ENCODE assay signal across 1 cellular context in the genomic region with DNA sequence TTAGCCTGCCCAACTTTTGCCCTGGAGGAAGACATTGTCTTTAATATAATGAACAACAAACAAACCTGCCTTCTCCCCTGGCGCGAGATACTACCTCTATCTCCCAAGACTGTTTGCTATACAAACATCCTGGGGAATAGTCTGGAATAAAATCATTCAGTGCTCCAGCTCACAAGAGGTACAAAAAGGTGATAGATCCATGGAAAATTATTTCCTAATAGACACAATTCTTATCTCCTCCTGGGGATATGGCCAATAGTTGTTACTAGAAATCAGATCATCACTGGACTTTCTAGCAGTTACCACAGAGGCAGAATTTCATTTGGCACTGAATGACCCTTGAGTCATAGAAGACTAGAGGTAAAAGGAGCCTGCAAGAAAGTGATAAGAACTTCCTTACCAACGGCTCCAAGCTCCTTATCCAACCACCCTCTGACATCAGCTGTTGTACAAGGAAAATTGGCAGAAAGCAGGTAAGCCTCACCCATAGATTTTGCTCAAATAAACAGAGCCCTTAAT.
TF ChIP-seq lines count a peak whose summit lies in the region.

No MANE protein-coding gene starts in this region.

TF ChIP-seq in K562, 482 proteins besides CTCF, POLR2A, EP300 and RAD21 (continued from another document and continues in another):
- TF ChIP-seq, protein P1, sequence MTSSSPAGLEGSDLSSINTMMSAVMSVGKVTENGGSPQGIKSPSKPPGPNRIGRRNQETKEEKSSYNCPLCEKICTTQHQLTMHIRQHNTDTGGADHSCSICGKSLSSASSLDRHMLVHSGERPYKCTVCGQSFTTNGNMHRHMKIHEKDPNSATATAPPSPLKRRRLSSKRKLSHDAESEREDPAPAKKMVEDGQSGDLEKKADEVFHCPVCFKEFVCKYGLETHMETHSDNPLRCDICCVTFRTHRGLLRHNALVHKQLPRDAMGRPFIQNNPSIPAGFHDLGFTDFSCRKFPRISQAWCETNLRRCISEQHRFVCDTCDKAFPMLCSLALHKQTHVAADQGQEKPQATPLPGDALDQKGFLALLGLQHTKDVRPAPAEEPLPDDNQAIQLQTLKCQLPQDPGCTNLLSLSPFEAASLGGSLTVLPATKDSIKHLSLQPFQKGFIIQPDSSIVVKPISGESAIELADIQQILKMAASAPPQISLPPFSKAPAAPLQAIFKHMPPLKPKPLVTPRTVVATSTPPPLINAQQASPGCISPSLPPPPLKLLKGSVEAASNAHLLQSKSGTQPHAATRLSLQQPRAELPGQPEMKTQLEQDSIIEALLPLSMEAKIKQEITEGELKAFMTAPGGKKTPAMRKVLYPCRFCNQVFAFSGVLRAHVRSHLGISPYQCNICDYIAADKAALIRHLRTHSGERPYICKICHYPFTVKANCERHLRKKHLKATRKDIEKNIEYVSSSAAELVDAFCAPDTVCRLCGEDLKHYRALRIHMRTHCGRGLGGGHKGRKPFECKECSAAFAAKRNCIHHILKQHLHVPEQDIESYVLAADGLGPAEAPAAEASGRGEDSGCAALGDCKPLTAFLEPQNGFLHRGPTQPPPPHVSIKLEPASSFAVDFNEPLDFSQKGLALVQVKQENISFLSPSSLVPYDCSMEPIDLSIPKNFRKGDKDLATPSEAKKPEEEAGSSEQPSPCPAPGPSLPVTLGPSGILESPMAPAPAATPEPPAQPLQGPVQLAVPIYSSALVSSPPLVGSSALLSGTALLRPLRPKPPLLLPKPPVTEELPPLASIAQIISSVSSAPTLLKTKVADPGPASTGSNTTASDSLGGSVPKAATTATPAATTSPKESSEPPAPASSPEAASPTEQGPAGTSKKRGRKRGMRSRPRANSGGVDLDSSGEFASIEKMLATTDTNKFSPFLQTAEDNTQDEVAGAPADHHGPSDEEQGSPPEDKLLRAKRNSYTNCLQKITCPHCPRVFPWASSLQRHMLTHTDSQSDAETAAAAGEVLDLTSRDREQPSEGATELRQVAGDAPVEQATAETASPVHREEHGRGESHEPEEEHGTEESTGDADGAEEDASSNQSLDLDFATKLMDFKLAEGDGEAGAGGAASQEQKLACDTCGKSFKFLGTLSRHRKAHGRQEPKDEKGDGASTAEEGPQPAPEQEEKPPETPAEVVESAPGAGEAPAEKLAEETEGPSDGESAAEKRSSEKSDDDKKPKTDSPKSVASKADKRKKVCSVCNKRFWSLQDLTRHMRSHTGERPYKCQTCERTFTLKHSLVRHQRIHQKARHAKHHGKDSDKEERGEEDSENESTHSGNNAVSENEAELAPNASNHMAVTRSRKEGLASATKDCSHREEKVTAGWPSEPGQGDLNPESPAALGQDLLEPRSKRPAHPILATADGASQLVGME (CRISPR knock-in tag; IDR thresholded peaks at IDR 0.05), result no peak
- peak; percentile 45 for TF ChIP-seq TCF3 (CRISPR knock-in tag; IDR thresholded peaks at IDR 0.05)
- 0 out of 2 replicates have a peak, but pooled peaks have one; percentile 42 for TF ChIP-seq POLR2AphosphoS5 (IDR thresholded peaks at IDR 0.05; ENCODE audit: control insufficient read depth, insufficient read depth, low read depth, low read length)
- no peak for TF ChIP-seq SMARCA5 (IDR thresholded peaks at IDR 0.05)
- TF ChIP-seq, protein P2, sequence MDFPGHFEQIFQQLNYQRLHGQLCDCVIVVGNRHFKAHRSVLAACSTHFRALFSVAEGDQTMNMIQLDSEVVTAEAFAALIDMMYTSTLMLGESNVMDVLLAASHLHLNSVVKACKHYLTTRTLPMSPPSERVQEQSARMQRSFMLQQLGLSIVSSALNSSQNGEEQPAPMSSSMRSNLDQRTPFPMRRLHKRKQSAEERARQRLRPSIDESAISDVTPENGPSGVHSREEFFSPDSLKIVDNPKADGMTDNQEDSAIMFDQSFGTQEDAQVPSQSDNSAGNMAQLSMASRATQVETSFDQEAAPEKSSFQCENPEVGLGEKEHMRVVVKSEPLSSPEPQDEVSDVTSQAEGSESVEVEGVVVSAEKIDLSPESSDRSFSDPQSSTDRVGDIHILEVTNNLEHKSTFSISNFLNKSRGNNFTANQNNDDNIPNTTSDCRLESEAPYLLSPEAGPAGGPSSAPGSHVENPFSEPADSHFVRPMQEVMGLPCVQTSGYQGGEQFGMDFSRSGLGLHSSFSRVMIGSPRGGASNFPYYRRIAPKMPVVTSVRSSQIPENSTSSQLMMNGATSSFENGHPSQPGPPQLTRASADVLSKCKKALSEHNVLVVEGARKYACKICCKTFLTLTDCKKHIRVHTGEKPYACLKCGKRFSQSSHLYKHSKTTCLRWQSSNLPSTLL (IDR thresholded peaks at IDR 0.05), result no peak
- TF ChIP-seq, protein P3, sequence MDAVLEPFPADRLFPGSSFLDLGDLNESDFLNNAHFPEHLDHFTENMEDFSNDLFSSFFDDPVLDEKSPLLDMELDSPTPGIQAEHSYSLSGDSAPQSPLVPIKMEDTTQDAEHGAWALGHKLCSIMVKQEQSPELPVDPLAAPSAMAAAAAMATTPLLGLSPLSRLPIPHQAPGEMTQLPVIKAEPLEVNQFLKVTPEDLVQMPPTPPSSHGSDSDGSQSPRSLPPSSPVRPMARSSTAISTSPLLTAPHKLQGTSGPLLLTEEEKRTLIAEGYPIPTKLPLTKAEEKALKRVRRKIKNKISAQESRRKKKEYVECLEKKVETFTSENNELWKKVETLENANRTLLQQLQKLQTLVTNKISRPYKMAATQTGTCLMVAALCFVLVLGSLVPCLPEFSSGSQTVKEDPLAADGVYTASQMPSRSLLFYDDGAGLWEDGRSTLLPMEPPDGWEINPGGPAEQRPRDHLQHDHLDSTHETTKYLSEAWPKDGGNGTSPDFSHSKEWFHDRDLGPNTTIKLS (IDR thresholded peaks at IDR 0.05; ENCODE audit: borderline replicate concordance, low read depth), result no peak
- TF ChIP-seq ZNF184 (CRISPR knock-in tag; IDR thresholded peaks at IDR 0.05), result no peak
- TF ChIP-seq ZFPM2 (CRISPR knock-in tag; IDR thresholded peaks at IDR 0.05), result no peak
- TF ChIP-seq TRIM24 (IDR thresholded peaks at IDR 0.05), result peak; percentile 78 to 80
- TF ChIP-seq, protein P4, sequence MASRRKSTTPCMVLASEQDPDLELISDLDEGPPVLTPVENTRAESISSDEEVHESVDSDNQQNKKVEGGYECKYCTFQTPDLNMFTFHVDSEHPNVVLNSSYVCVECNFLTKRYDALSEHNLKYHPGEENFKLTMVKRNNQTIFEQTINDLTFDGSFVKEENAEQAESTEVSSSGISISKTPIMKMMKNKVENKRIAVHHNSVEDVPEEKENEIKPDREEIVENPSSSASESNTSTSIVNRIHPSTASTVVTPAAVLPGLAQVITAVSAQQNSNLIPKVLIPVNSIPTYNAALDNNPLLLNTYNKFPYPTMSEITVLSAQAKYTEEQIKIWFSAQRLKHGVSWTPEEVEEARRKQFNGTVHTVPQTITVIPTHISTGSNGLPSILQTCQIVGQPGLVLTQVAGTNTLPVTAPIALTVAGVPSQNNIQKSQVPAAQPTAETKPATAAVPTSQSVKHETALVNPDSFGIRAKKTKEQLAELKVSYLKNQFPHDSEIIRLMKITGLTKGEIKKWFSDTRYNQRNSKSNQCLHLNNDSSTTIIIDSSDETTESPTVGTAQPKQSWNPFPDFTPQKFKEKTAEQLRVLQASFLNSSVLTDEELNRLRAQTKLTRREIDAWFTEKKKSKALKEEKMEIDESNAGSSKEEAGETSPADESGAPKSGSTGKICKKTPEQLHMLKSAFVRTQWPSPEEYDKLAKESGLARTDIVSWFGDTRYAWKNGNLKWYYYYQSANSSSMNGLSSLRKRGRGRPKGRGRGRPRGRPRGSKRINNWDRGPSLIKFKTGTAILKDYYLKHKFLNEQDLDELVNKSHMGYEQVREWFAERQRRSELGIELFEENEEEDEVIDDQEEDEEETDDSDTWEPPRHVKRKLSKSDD (conservative IDR thresholded peaks at IDR 0.05; ENCODE audit: low read length), result no peak
- TF ChIP-seq JUN (IDR thresholded peaks at IDR 0.05; ENCODE audit: borderline replicate concordance, low read depth, low read length), result peak; percentile 62; the same call in 1 of the 2 replicates
- no peak for TF ChIP-seq JUN (CRISPR knock-in tag; IDR thresholded peaks at IDR 0.05; ENCODE audit: borderline replicate concordance)
- TF ChIP-seq ZNF57 (CRISPR knock-in tag; IDR thresholded peaks at IDR 0.05), result no peak
- TF ChIP-seq, protein P5, sequence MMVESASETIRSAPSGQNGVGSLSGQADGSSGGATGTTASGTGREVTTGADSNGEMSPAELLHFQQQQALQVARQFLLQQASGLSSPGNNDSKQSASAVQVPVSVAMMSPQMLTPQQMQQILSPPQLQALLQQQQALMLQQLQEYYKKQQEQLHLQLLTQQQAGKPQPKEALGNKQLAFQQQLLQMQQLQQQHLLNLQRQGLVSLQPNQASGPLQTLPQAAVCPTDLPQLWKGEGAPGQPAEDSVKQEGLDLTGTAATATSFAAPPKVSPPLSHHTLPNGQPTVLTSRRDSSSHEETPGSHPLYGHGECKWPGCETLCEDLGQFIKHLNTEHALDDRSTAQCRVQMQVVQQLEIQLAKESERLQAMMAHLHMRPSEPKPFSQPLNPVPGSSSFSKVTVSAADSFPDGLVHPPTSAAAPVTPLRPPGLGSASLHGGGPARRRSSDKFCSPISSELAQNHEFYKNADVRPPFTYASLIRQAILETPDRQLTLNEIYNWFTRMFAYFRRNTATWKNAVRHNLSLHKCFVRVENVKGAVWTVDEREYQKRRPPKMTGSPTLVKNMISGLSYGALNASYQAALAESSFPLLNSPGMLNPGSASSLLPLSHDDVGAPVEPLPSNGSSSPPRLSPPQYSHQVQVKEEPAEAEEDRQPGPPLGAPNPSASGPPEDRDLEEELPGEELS (CRISPR knock-in tag; IDR thresholded peaks at IDR 0.05; ENCODE audit: borderline replicate concordance), result no peak
- no peak for TF ChIP-seq FOS (IDR thresholded peaks at IDR 0.05; ENCODE audit: extremely low read depth, insufficient read length)
- no peak for TF ChIP-seq HMG20B (CRISPR knock-in tag; IDR thresholded peaks at IDR 0.05)
- TF ChIP-seq HLTF (IDR thresholded peaks at IDR 0.05), result no peak
- TF ChIP-seq KDM4B (IDR thresholded peaks at IDR 0.05; ENCODE audit: borderline replicate concordance in 2 of 2, low read depth in 1 of 2), result no peak
- no peak for TF ChIP-seq ZNF644 (tag; IDR thresholded peaks at IDR 0.05; ENCODE audit: low read depth)
- TF ChIP-seq FOXJ2 (tag; IDR thresholded peaks at IDR 0.05), result no peak
- no peak for TF ChIP-seq SREBF1 (IDR thresholded peaks at IDR 0.05; ENCODE audit: borderline replicate concordance, low read depth, low read length)
- TF ChIP-seq, protein P6, sequence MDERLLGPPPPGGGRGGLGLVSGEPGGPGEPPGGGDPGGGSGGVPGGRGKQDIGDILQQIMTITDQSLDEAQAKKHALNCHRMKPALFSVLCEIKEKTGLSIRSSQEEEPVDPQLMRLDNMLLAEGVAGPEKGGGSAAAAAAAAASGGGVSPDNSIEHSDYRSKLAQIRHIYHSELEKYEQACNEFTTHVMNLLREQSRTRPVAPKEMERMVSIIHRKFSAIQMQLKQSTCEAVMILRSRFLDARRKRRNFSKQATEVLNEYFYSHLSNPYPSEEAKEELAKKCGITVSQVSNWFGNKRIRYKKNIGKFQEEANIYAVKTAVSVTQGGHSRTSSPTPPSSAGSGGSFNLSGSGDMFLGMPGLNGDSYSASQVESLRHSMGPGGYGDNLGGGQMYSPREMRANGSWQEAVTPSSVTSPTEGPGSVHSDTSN (CRISPR knock-in tag; IDR thresholded peaks at IDR 0.05; ENCODE audit: low read depth), result no peak
- TF ChIP-seq, protein P6 (tag; conservative IDR thresholded peaks at IDR 0.05; ENCODE audit: low read depth), result no peak
- TF ChIP-seq, protein P7, sequence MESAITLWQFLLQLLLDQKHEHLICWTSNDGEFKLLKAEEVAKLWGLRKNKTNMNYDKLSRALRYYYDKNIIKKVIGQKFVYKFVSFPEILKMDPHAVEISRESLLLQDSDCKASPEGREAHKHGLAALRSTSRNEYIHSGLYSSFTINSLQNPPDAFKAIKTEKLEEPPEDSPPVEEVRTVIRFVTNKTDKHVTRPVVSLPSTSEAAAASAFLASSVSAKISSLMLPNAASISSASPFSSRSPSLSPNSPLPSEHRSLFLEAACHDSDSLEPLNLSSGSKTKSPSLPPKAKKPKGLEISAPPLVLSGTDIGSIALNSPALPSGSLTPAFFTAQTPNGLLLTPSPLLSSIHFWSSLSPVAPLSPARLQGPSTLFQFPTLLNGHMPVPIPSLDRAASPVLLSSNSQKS (CRISPR knock-in tag; IDR thresholded peaks at IDR 0.05), result no peak
- no peak for TF ChIP-seq CHD2 (IDR thresholded peaks at IDR 0.05; ENCODE audit: low read depth, low read length)
- no peak for TF ChIP-seq HMG20A (CRISPR knock-in tag; conservative IDR thresholded peaks at IDR 0.05)
- TF ChIP-seq RCOR1 (IDR thresholded peaks at IDR 0.05; ENCODE audit: borderline replicate concordance in 1 of 2, low read depth in 2 of 2, low read length in 2 of 2), result peak in 1 of 2 experiments; percentile 50; a peak in 1 of 4 replicates
- 0 out of 2 replicates have a peak, but pooled peaks have one; percentile 6 for TF ChIP-seq ZNF316 (IDR thresholded peaks at IDR 0.05)
- TF ChIP-seq FOXK1 (CRISPR knock-in tag; IDR thresholded peaks at IDR 0.05; ENCODE audit: borderline replicate concordance), result no peak
- no peak for TF ChIP-seq NR1H2 (CRISPR knock-in tag; IDR thresholded peaks at IDR 0.05)
- no peak for TF ChIP-seq ZNF12 (CRISPR knock-in tag; IDR thresholded peaks at IDR 0.05)
- TF ChIP-seq, protein P8, sequence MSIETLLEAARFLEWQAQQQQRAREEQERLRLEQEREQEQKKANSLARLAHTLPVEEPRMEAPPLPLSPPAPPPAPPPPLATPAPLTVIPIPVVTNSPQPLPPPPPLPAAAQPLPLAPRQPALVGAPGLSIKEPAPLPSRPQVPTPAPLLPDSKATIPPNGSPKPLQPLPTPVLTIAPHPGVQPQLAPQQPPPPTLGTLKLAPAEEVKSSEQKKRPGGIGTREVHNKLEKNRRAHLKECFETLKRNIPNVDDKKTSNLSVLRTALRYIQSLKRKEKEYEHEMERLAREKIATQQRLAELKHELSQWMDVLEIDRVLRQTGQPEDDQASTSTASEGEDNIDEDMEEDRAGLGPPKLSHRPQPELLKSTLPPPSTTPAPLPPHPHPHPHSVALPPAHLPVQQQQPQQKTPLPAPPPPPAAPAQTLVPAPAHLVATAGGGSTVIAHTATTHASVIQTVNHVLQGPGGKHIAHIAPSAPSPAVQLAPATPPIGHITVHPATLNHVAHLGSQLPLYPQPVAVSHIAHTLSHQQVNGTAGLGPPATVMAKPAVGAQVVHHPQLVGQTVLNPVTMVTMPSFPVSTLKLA (conservative IDR thresholded peaks at IDR 0.05), result no peak
- TF ChIP-seq NRF1 (conservative IDR thresholded peaks at IDR 0.05 in 1 of 2, IDR thresholded peaks at IDR 0.05 in 1 of 2), result no peak
- TF ChIP-seq TEAD4 (IDR thresholded peaks at IDR 0.05; ENCODE audit: low read length), result peak; percentile 75
- no peak for TF ChIP-seq TEAD4 (CRISPR knock-in tag; IDR thresholded peaks at IDR 0.05; ENCODE audit: borderline replicate concordance)
- peak; percentile 61 for TF ChIP-seq NCOR1 (IDR thresholded peaks at IDR 0.05)
- TF ChIP-seq, protein P9, sequence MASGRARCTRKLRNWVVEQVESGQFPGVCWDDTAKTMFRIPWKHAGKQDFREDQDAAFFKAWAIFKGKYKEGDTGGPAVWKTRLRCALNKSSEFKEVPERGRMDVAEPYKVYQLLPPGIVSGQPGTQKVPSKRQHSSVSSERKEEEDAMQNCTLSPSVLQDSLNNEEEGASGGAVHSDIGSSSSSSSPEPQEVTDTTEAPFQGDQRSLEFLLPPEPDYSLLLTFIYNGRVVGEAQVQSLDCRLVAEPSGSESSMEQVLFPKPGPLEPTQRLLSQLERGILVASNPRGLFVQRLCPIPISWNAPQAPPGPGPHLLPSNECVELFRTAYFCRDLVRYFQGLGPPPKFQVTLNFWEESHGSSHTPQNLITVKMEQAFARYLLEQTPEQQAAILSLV (tag; IDR thresholded peaks at IDR 0.05), result no peak
- TF ChIP-seq NFIC (IDR thresholded peaks at IDR 0.05), result peak; percentile 50
